Comparison of ENCODE assay signal across 25 cellular contexts in genomic region chr2:3256157-3256556, GRCh38.
DNase-seq lines count a peak whose midpoint lies in the region; ATAC-seq and TF ChIP-seq lines count a peak whose summit lies in the region.
"Had no signal": no experiment of that assay in that cellular context is flagged by ENCODE, and none has a peak within 500 bp of the region (broad histone marks: within the 10 kb centered on the region; RNA-seq: fewer than 3 reads in every experiment).

No MANE protein-coding gene starts in this region.

- intact Hi-C loops in activated naive CD4-positive, alpha-beta T cell treated with anti-CD3 and anti-CD28 coated beads for 36 hours (cut with micrococcal nuclease): no loop called here
- intact Hi-C loops in psoas muscle (cut with DNase I): no loop called here

- no peaks in the 10 kb centered on the region for H3K4me1 ChIP-seq in psoas muscle
- H3K4me1 ChIP-seq: SJCRH30 had no signal

- H3K4me3 ChIP-seq in psoas muscle: no peak overlapping the region
- H3K4me3 ChIP-seq: SJCRH30 had no signal

- peak overlapping the region; percentile 19 for H3K27ac Mint-ChIP-seq in activated CD4-positive, alpha-beta T cell treated with anti-CD3 and anti-CD28 coated beads, Interleukin-2, amount 10 ng/mL, durations not matched to agents 7 days and 5 days
- peak overlapping the region; percentile 53; the same call in 1 of the 2 replicates for H3K27ac Mint-ChIP-seq in WTC11
- peak overlapping the region in 5 of 6 donors; percentile 66 to 100 (median 93) for H3K27ac Mint-ChIP-seq in naive B cell
- no peak overlapping the region for H3K27ac Mint-ChIP-seq in activated naive CD4-positive, alpha-beta T cell treated with anti-CD3 and anti-CD28 coated beads for 36 hours
- H3K27ac Mint-ChIP-seq: CD8-positive, alpha-beta memory T cell; HFFc6 had no signal

- no peak overlapping the region for H3K27ac ChIP-seq in psoas muscle
- H3K27ac ChIP-seq: 22Rv1, SJCRH30 had no signal

- peaks cover 29% of the 10 kb centered on the region for H3K36me3 Mint-ChIP-seq in activated CD4-positive, alpha-beta T cell treated with anti-CD3 and anti-CD28 coated beads, Interleukin-2, amount 10 ng/mL, durations not matched to agents 7 days and 5 days (ENCODE audit: low read depth)
- peaks cover 9% of the 10 kb centered on the region for H3K36me3 Mint-ChIP-seq in WTC11
- peaks cover 0 to 3% of the 10 kb centered on the region in 2 donors for H3K36me3 Mint-ChIP-seq in naive B cell
- peaks cover 51% of the 10 kb centered on the region for H3K36me3 Mint-ChIP-seq in activated naive CD4-positive, alpha-beta T cell treated with anti-CD3 and anti-CD28 coated beads for 36 hours (ENCODE audit: low read depth)

- H3K4me3 Mint-ChIP-seq in activated CD4-positive, alpha-beta T cell treated with anti-CD3 and anti-CD28 coated beads, Interleukin-2, amount 10 ng/mL, durations not matched to agents 7 days and 5 days: no peak overlapping the region
- H3K4me3 Mint-ChIP-seq in WTC11 (no peak overlapping the region), naive B cell (peak overlapping the region in 3 of 8 donors; percentile 69 to 75 (median 70))
- no peak overlapping the region for H3K4me3 Mint-ChIP-seq in activated naive CD4-positive, alpha-beta T cell treated with anti-CD3 and anti-CD28 coated beads for 36 hours
- H3K4me3 Mint-ChIP-seq: CD8-positive, alpha-beta memory T cell; HFFc6 had no signal

- peaks cover 0 to 6% of the 10 kb centered on the region in 2 donors for H3K36me3 ChIP-seq in psoas muscle (ENCODE audit: insufficient read depth in 1 of 2, low read depth in 1 of 2)
- H3K36me3 ChIP-seq: SJCRH30 had no signal

- 97% methylated on average over 16 of the region's 16 CpGs for WGBS in psoas muscle, 3 donors

- no peak for ATAC-seq in WTC11
- ATAC-seq in naive B cell (ENCODE audit: low read depth in 2 of 2): no peak
- no peak for ATAC-seq in HG03439 (IDR thresholded peaks at IDR 0.05; ENCODE audit: unreplicated experiment)
- ATAC-seq in psoas muscle: no peak
- ATAC-seq: Panc1 had no signal

- CTCF ChIA-PET in activated CD4-positive, alpha-beta T cell treated with anti-CD3 and anti-CD28 coated beads, Interleukin-2, amount 10 ng/mL, durations not matched to agents 7 days and 5 days (lab: Charles Lee): no interaction called here
- CTCF ChIA-PET in WTC11 (lab: Charles Lee): no interaction called here
- CTCF ChIA-PET in activated naive CD4-positive, alpha-beta T cell treated with anti-CD3 and anti-CD28 coated beads for 36 hours (lab: Charles Lee): no interaction called here

- no peaks in the 10 kb centered on the region for H3K9me3 ChIP-seq in psoas muscle
- H3K9me3 ChIP-seq: SJCRH30 had no signal

- no peaks in the 10 kb centered on the region for H3K4me1 Mint-ChIP-seq in activated CD4-positive, alpha-beta T cell treated with anti-CD3 and anti-CD28 coated beads, Interleukin-2, amount 10 ng/mL, durations not matched to agents 7 days and 5 days
- H3K4me1 Mint-ChIP-seq in WTC11: peaks cover 14% of the 10 kb centered on the region
- H3K4me1 Mint-ChIP-seq in naive B cell: peaks cover 40 to 61% (median 47%) of the 10 kb centered on the region in 3 donors
- peaks cover 16% of the 10 kb centered on the region for H3K4me1 Mint-ChIP-seq in activated naive CD4-positive, alpha-beta T cell treated with anti-CD3 and anti-CD28 coated beads for 36 hours (ENCODE audit: low read depth)

- peaks cover 6% of the 10 kb centered on the region for H3K9me3 Mint-ChIP-seq in activated CD4-positive, alpha-beta T cell treated with anti-CD3 and anti-CD28 coated beads, Interleukin-2, amount 10 ng/mL, durations not matched to agents 7 days and 5 days
- peaks cover 9% of the 10 kb centered on the region for H3K9me3 Mint-ChIP-seq in WTC11
- H3K9me3 Mint-ChIP-seq in naive B cell: no peaks in the 10 kb centered on the region
- H3K9me3 Mint-ChIP-seq in activated naive CD4-positive, alpha-beta T cell treated with anti-CD3 and anti-CD28 coated beads for 36 hours: peaks cover 2% of the 10 kb centered on the region
- H3K9me3 Mint-ChIP-seq: HFFc6 had no signal

- DNase-seq in activated CD4-positive, alpha-beta T cell treated with anti-CD3 and anti-CD28 coated beads, Interleukin-2, amount 10 ng/mL, durations not matched to agents 7 days and 5 days: no peak
- DNase-seq in activated CD4-positive, alpha-beta T cell treated with anti-CD3 and anti-CD28 coated beads, Interleukin-2, amount 50 U/mL, for 1 hour: no peak
- DNase-seq in WTC11 (ENCODE audit: low spot score) (no peak), naive B cell (no peak), psoas muscle (no peak)
- DNase-seq in stimulated activated CD4-positive, alpha-beta T cell treated with anti-CD3 and anti-CD28 coated beads, Interleukin-1b, Interleukin-23, amount 100 ng/mL, for 48 hours: no peak
- DNase-seq in activated naive CD4-positive, alpha-beta T cell treated with anti-CD3 and anti-CD28 coated beads for 36 hours: no peak
- DNase-seq: ACHN; C1 segment of cervical spinal cord; Calu3; CD8-positive, alpha-beta memory T cell; H7; HFFc6; KBM-7; NCI-H1105; NCI-H146; NCI-H2029; NCI-H2227 treated with DMSO at 0.1 percent for 48 hours; NCI-H510A treated with DMSO at 0.1 percent for 48 hours; NCI-H774; NK-92 treated with Interleukin-12 subunit alpha and Interleukin-12 subunit beta, amount 100 ng/mL, for 24 hours; SJCRH30 had no signal

- H3K27me3 Mint-ChIP-seq in activated CD4-positive, alpha-beta T cell treated with anti-CD3 and anti-CD28 coated beads, Interleukin-2, amount 10 ng/mL, durations not matched to agents 7 days and 5 days: no peaks in the 10 kb centered on the region
- H3K27me3 Mint-ChIP-seq in WTC11 (ENCODE audit: low read depth) (no peaks in the 10 kb centered on the region), naive B cell (no peaks in the 10 kb centered on the region)
- H3K27me3 Mint-ChIP-seq in activated naive CD4-positive, alpha-beta T cell treated with anti-CD3 and anti-CD28 coated beads for 36 hours (ENCODE audit: low read depth): no peaks in the 10 kb centered on the region
- H3K27me3 Mint-ChIP-seq: CD8-positive, alpha-beta memory T cell had no signal

- TF ChIP-seq CTCF in WTC11 (IDR thresholded peaks at IDR 0.05) (no peak), psoas muscle (IDR thresholded peaks at IDR 0.05) (no peak)

- H3K27me3 ChIP-seq in psoas muscle (ENCODE audit: insufficient read depth in 3 of 3, low read length in 2 of 3): no peaks in the 10 kb centered on the region
- H3K27me3 ChIP-seq: SJCRH30 had no signal

- POLR2A ChIA-PET in activated CD4-positive, alpha-beta T cell treated with anti-CD3 and anti-CD28 coated beads, Interleukin-2, amount 10 ng/mL, durations not matched to agents 7 days and 5 days (lab: Charles Lee): no interaction called here
- POLR2A ChIA-PET in WTC11 (lab: Charles Lee): no interaction called here

TF ChIP-seq in WTC11, 78 proteins besides CTCF, POLR2A, EP300 and RAD21:
- TF ChIP-seq MYBL2 (CRISPR knock-in tag; IDR thresholded peaks at IDR 0.05) (no peak), HMGA2 (CRISPR knock-in tag; IDR thresholded peaks at IDR 0.05) (no peak), ZNF121 (CRISPR knock-in tag; IDR thresholded peaks at IDR 0.05) (no peak), ZMAT4 (CRISPR knock-in tag; IDR thresholded peaks at IDR 0.05) (no peak)
- TF ChIP-seq, protein P1, sequence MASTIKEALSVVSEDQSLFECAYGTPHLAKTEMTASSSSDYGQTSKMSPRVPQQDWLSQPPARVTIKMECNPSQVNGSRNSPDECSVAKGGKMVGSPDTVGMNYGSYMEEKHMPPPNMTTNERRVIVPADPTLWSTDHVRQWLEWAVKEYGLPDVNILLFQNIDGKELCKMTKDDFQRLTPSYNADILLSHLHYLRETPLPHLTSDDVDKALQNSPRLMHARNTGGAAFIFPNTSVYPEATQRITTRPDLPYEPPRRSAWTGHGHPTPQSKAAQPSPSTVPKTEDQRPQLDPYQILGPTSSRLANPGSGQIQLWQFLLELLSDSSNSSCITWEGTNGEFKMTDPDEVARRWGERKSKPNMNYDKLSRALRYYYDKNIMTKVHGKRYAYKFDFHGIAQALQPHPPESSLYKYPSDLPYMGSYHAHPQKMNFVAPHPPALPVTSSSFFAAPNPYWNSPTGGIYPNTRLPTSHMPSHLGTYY (CRISPR knock-in tag; IDR thresholded peaks at IDR 0.05): no peak
TF ChIP-seq in WTC11: peak in this region for 0.
